ENCODE assay signal across 1 cellular context in the genomic region with DNA sequence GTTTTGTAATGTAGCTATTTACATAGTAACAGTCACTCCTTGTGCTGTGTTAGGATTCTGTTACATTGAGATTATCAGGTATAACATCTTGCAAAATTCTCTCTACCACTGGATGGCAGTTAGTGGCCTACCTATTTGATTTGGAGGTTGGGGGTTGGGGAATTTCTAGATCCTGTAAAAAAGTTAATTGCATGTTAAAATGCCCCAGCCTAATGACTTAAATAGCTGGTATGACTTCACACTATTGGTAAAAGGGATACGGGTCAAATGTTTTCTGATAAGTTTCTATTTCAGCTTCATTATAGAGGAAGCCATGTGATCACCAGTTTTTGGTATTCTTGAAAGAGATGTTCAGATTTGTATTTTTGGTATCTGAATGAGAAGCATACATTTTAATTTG.
TF ChIP-seq lines count a peak whose summit lies in the region.

No MANE protein-coding gene starts in this region.

TF ChIP-seq in GM12878, 131 proteins besides CTCF, POLR2A, EP300 and RAD21 (continued from another document):
- TF ChIP-seq, protein P1, sequence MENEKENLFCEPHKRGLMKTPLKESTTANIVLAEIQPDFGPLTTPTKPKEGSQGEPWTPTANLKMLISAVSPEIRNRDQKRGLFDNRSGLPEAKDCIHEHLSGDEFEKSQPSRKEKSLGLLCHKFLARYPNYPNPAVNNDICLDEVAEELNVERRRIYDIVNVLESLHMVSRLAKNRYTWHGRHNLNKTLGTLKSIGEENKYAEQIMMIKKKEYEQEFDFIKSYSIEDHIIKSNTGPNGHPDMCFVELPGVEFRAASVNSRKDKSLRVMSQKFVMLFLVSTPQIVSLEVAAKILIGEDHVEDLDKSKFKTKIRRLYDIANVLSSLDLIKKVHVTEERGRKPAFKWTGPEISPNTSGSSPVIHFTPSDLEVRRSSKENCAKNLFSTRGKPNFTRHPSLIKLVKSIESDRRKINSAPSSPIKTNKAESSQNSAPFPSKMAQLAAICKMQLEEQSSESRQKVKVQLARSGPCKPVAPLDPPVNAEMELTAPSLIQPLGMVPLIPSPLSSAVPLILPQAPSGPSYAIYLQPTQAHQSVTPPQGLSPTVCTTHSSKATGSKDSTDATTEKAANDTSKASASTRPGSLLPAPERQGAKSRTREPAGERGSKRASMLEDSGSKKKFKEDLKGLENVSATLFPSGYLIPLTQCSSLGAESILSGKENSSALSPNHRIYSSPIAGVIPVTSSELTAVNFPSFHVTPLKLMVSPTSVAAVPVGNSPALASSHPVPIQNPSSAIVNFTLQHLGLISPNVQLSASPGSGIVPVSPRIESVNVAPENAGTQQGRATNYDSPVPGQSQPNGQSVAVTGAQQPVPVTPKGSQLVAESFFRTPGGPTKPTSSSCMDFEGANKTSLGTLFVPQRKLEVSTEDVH (IDR thresholded peaks at IDR 0.05; ENCODE audit: low read depth, partially characterized antibody) = no peak
- no peak for TF ChIP-seq SREBF1 (IDR thresholded peaks at IDR 0.05; ENCODE audit: low read length)
- TF ChIP-seq MYB (IDR thresholded peaks at IDR 0.05; ENCODE audit: borderline replicate concordance, low read depth, low read length) = no peak
